22 cellular contexts compared by ENCODE assay signal in the genomic region with DNA sequence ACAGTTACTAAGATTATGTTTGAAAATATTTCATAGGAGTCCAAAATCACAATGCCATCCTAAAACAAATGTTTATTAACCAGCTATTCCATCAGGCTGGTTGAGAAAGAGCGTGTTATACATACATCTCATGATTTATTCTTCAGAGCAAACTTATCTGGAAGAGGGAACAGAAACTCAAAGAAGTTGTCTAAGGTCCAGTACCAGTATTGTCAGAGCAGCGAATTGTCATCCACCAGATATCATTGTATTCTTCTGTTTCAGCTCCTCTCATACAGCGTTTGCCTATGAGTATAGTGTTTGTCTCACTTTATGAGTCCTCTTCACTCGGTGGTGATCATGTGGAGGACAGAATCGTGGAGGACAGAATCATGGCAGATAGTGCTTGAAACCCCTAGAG.
"Had no signal": no experiment of that assay in that cellular context is flagged by ENCODE, and none has a peak within 500 bp of the region (broad histone marks: within the 10 kb centered on the region; RNA-seq: fewer than 3 reads in every experiment).

No MANE protein-coding gene starts in this region.

- H3K9me3 ChIP-seq: gastroesophageal sphincter, neutrophil, upper lobe of right lung had no signal

- H3K4me3 ChIP-seq: gastroesophageal sphincter, spleen, upper lobe of right lung had no signal

- H3K36me3 ChIP-seq: brain microvascular endothelial cell, gastroesophageal sphincter, neutrophil, spleen, upper lobe of right lung had no signal

- H3K27me3 ChIP-seq: brain microvascular endothelial cell, gastroesophageal sphincter, neutrophil, spleen, upper lobe of right lung had no signal

- H3K27ac Mint-ChIP-seq: activated CD4-positive, alpha-beta T cell treated with anti-CD3 and anti-CD28 coated beads, Interleukin-2, amount 10 ng/mL, durations not matched to agents 24 days and 14 days; activated CD8-positive, alpha-beta T cell treated with anti-CD3 and anti-CD28 coated beads, Interleukin-2, amount 10 ng/mL, durations not matched to agents 7 days and 5 days; activated naive CD4-positive, alpha-beta T cell treated with anti-CD3 and anti-CD28 coated beads for 36 hours; activated naive CD8-positive, alpha-beta T cell treated with anti-CD3 and anti-CD28 coated beads, Interleukin-2, amount 50 U/mL, for 24 hours; memory B cell; natural killer cell; stimulated activated memory B cell treated with anti-CD40 and anti-IgM and Interleukin-4, amounts not matched to agents 10 μg/mL and 1 μg/mL and 100 μg/mL, for 72 hours; T-cell had no signal

- DNase-seq: activated CD4-positive, alpha-beta T cell treated with anti-CD3 and anti-CD28 coated beads, Interleukin-2, amount 10 ng/mL, durations not matched to agents 24 days and 14 days; activated CD4-positive, CD25-positive, alpha-beta regulatory T cell; activated CD8-positive, alpha-beta T cell treated with anti-CD3 and anti-CD28 coated beads, Interleukin-2, amount 10 ng/mL, durations not matched to agents 7 days and 5 days; activated naive CD4-positive, alpha-beta T cell treated with anti-CD3 and anti-CD28 coated beads for 36 hours; activated naive CD8-positive, alpha-beta T cell treated with anti-CD3 and anti-CD28 coated beads, Interleukin-2, amount 50 U/mL, for 24 hours; activated T-cell treated with anti-CD3 and anti-CD28 coated beads, Interleukin-2, amount 50 U/mL, for 4 hours; aorta; cortex of kidney; effector CD4-positive, alpha-beta T cell; natural killer cell; spleen; stimulated activated CD4-positive, alpha-beta T cell treated with anti-CD3 and anti-CD28 coated beads, Interleukin-4, amount 100 ng/mL, for 4 hours; T-cell; upper lobe of right lung had no signal

- H3K4me3 Mint-ChIP-seq: activated CD4-positive, alpha-beta T cell treated with anti-CD3 and anti-CD28 coated beads, Interleukin-2, amount 10 ng/mL, durations not matched to agents 24 days and 14 days; activated CD8-positive, alpha-beta T cell treated with anti-CD3 and anti-CD28 coated beads, Interleukin-2, amount 10 ng/mL, durations not matched to agents 7 days and 5 days; activated naive CD4-positive, alpha-beta T cell treated with anti-CD3 and anti-CD28 coated beads for 36 hours; activated naive CD8-positive, alpha-beta T cell treated with anti-CD3 and anti-CD28 coated beads, Interleukin-2, amount 50 U/mL, for 24 hours; activated T-cell treated with anti-CD3 and anti-CD28 coated beads, Interleukin-2, amount 50 U/mL, for 4 hours; memory B cell; natural killer cell; stimulated activated memory B cell treated with anti-CD40 and anti-IgM and Interleukin-4, amounts not matched to agents 10 μg/mL and 1 μg/mL and 100 μg/mL, for 72 hours; T-cell had no signal

- H3K79me2 ChIP-seq: parathyroid adenoma had no signal

- H3K4me1 ChIP-seq: gastroesophageal sphincter, parathyroid adenoma, spleen had no signal

- H3K36me3 Mint-ChIP-seq: memory B cell; natural killer cell; stimulated activated memory B cell treated with anti-CD40 and anti-IgM and Interleukin-4, amounts not matched to agents 10 μg/mL and 1 μg/mL and 100 μg/mL, for 72 hours; T-cell had no signal

- FAIRE-seq: islet of Langerhans had no signal

- H3K27ac ChIP-seq: gastroesophageal sphincter, neutrophil, parathyroid adenoma, spleen, upper lobe of right lung had no signal

- ATAC-seq: activated CD8-positive, alpha-beta T cell treated with anti-CD3 and anti-CD28 coated beads, Interleukin-2, amount 10 ng/mL, durations not matched to agents 7 days and 5 days; activated naive CD8-positive, alpha-beta T cell treated with anti-CD3 and anti-CD28 coated beads, Interleukin-2, amount 50 U/mL, for 24 hours; activated T-cell treated with anti-CD3 and anti-CD28 coated beads, Interleukin-2, amount 50 U/mL, for 4 hours; gastroesophageal sphincter; left lobe of liver; natural killer cell; stimulated activated memory B cell treated with anti-CD40 and anti-IgM and Interleukin-4, amounts not matched to agents 10 μg/mL and 1 μg/mL and 100 μg/mL, for 72 hours; T-cell had no signal

- H3K9me3 Mint-ChIP-seq: activated CD4-positive, alpha-beta T cell treated with anti-CD3 and anti-CD28 coated beads, Interleukin-2, amount 10 ng/mL, durations not matched to agents 24 days and 14 days; activated T-cell treated with anti-CD3 and anti-CD28 coated beads, Interleukin-2, amount 50 U/mL, for 4 hours had no signal

- H2AFZ ChIP-seq: parathyroid adenoma had no signal

- H3K9ac ChIP-seq: parathyroid adenoma had no signal

- H3K4me1 Mint-ChIP-seq: activated CD4-positive, alpha-beta T cell treated with anti-CD3 and anti-CD28 coated beads, Interleukin-2, amount 10 ng/mL, durations not matched to agents 24 days and 14 days; activated naive CD8-positive, alpha-beta T cell treated with anti-CD3 and anti-CD28 coated beads, Interleukin-2, amount 50 U/mL, for 24 hours; memory B cell; natural killer cell; stimulated activated memory B cell treated with anti-CD40 and anti-IgM and Interleukin-4, amounts not matched to agents 10 μg/mL and 1 μg/mL and 100 μg/mL, for 72 hours; T-cell had no signal

- H3K27me3 Mint-ChIP-seq: activated CD4-positive, alpha-beta T cell treated with anti-CD3 and anti-CD28 coated beads, Interleukin-2, amount 10 ng/mL, durations not matched to agents 24 days and 14 days; activated naive CD8-positive, alpha-beta T cell treated with anti-CD3 and anti-CD28 coated beads, Interleukin-2, amount 50 U/mL, for 24 hours; memory B cell had no signal
